In the genomic region with DNA sequence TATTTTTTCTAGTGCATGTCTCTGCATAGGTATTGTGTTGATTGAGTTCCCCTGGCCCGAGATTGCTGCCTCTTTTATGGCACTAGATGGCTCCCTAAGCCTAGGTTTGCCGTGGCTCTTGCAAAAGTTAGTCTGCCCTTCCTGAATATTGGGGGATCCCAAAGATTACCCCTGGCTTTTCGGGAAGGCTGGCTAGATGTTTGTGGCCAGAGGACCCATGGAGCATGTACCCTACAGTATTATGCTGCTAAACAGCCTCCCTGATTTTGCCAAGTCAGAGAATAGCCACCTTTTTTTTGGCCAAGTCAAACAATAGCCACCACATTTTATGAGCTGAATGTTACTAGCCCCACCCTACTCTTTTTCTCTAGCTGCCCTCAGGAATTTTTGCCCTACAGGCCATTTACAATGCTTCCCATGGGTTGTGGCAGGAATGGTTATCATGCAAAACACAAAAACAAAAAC, we compare ENCODE assay signal across 11 cellular contexts.
DNase-seq lines count a peak whose midpoint lies in the region; ATAC-seq and TF ChIP-seq lines count a peak whose summit lies in the region.
"Had no signal": no experiment of that assay in that cellular context is flagged by ENCODE, and none has a peak within 500 bp of the region (broad histone marks: within the 10 kb centered on the region; RNA-seq: fewer than 3 reads in every experiment).

No MANE protein-coding gene starts in this region.

- no peak for ATAC-seq in HG03175 (IDR thresholded peaks at IDR 0.05; ENCODE audit: unreplicated experiment)
- no peak for ATAC-seq in HG02852 (IDR thresholded peaks at IDR 0.05; ENCODE audit: unreplicated experiment)

- no peaks in the 10 kb centered on the region for H3F3A ChIP-seq in GM23248 (ENCODE audit: insufficient read depth)

- H3K36me3 ChIP-seq in GM23248 (ENCODE audit: low read depth), result no peaks in the 10 kb centered on the region

- H3K4me1 ChIP-seq in GM23248 (ENCODE audit: insufficient read depth), result no peaks in the 10 kb centered on the region

- H4K20me1 ChIP-seq in GM23248 (ENCODE audit: insufficient read depth), result no peaks in the 10 kb centered on the region

- WGBS in GM23248 (ENCODE audit: low coverage in 1 of 2, low lambda C conversion rate in 2 of 2, missing lambda C conversion rate in 2 of 2), 2 experiments, result 1 to 4% methylated on average over 3 of the region's 3 CpGs

- no peak overlapping the region for H2AFZ ChIP-seq in GM23248

- H3K79me2 ChIP-seq in GM23248 (ENCODE audit: insufficient read depth), result no peaks in the 10 kb centered on the region

- no peak overlapping the region for H3K4me3 ChIP-seq in GM23248

- H3K27ac ChIP-seq in 22Rv1 (no peak overlapping the region), GM23248 (no peak overlapping the region), RWPE1 (no peak overlapping the region)

- no peak overlapping the region for H3K9ac ChIP-seq in GM23248

- no peaks in the 10 kb centered on the region for H3K9me2 ChIP-seq in GM23248 (ENCODE audit: insufficient read depth)

- no peaks in the 10 kb centered on the region for H3K27me3 ChIP-seq in GM23248 (replicated peaks; ENCODE audit: insufficient read depth)

- CTCF ChIA-PET in RWPE1 (lab: Yijun Ruan, JAX), result interaction anchor here (0.6 kb wide), 1 partner anchor 88 kb away, joined by 4 read pairs; no protein-coding TSS in a partner anchor

- TF ChIP-seq CTCF in 22Rv1 (IDR thresholded peaks at IDR 0.05) (peak; percentile 61), RWPE1 (conservative IDR thresholded peaks at IDR 0.05; ENCODE audit: low read depth) (peak; percentile 26)

- in situ Hi-C loops in GM23248 (cut with MboI), result no loop called here

- H3K4me2 ChIP-seq in GM23248 (ENCODE audit: unreplicated experiment), result no peak overlapping the region

- peaks cover 5% of the 10 kb centered on the region for H3K9me3 ChIP-seq in GM23248 (ENCODE audit: low read depth)

- peak; percentile 33 for DNase-seq in GM23248
- no peak for DNase-seq in RWPE1 (ENCODE audit: low spot score)
- peak; percentile 24 for DNase-seq in foreskin melanocyte
- DNase-seq in NOMO-1 (lab: John Stamatoyannopoulos, UW; ENCODE audit: unreplicated experiment in 2 of 2), result no peak
- DNase-seq in GM19240 (ENCODE audit: insufficient read length, low spot score), result no peak
- DNase-seq: activated CD4-positive, alpha-beta T cell treated with anti-CD3 and anti-CD28 coated beads for 48 hours; CD8-positive, alpha-beta memory T cell; NCI-H1694 had no signal

- POLR2A ChIA-PET in RWPE1 (lab: Yijun Ruan, JAX; ENCODE audit: low non-redundant PET), result no interaction called here

Comparison
In these comparisons a context has a peak if more than half of its experiments do, and no peak if none do; other contexts are left out.
1. DNase-seq: peak in GM23248 (single experiment) and foreskin melanocyte (single experiment); none in RWPE1 (single experiment), NOMO-1 (0 of 2) and GM19240 (single experiment).